In the genomic region with DNA sequence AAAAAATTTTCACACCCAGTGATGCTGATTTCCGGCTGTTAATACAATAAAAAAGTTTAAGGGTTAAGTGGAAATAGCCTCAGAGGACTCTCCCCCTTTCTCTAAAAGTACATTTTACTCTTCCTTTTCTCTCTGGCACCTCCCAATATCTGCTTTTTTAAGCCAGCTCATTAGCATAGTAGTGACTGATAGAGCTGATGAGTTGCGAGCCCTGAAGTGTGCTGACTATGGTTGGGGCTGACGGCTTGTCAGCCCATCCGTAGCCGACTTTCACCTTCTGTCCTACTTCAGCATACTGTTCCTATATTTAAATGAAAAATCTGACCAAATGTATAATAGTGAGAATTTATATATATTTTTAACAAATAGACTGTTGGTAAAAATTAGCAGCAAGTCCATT, we compare ENCODE assay signal across 1 cellular context.
TF ChIP-seq lines count a peak whose summit lies in the region.

No MANE protein-coding gene starts in this region.

TF ChIP-seq in GM12878, 131 proteins besides CTCF, POLR2A, EP300 and RAD21:
- TF ChIP-seq, protein P1, sequence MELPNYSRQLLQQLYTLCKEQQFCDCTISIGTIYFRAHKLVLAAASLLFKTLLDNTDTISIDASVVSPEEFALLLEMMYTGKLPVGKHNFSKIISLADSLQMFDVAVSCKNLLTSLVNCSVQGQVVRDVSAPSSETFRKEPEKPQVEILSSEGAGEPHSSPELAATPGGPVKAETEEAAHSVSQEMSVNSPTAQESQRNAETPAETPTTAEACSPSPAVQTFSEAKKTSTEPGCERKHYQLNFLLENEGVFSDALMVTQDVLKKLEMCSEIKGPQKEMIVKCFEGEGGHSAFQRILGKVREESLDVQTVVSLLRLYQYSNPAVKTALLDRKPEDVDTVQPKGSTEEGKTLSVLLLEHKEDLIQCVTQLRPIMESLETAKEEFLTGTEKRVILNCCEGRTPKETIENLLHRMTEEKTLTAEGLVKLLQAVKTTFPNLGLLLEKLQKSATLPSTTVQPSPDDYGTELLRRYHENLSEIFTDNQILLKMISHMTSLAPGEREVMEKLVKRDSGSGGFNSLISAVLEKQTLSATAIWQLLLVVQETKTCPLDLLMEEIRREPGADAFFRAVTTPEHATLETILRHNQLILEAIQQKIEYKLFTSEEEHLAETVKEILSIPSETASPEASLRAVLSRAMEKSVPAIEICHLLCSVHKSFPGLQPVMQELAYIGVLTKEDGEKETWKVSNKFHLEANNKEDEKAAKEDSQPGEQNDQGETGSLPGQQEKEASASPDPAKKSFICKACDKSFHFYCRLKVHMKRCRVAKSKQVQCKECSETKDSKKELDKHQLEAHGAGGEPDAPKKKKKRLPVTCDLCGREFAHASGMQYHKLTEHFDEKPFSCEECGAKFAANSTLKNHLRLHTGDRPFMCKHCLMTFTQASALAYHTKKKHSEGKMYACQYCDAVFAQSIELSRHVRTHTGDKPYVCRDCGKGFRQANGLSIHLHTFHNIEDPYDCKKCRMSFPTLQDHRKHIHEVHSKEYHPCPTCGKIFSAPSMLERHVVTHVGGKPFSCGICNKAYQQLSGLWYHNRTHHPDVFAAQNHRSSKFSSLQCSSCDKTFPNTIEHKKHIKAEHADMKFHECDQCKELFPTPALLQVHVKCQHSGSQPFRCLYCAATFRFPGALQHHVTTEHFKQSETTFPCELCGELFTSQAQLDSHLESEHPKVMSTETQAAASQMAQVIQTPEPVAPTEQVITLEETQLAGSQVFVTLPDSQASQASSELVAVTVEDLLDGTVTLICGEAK (IDR thresholded peaks at IDR 0.05; ENCODE audit: borderline replicate concordance), result no peak
- TF ChIP-seq BMI1 (IDR thresholded peaks at IDR 0.05; ENCODE audit: borderline replicate concordance) (no peak), ETV6 (conservative IDR thresholded peaks at IDR 0.05 in 1 of 2, IDR thresholded peaks at IDR 0.05 in 1 of 2; ENCODE audit: borderline replicate concordance in 1 of 2, low read depth in 1 of 2) (no peak), PAX5 (IDR thresholded peaks at IDR 0.05; ENCODE audit: borderline replicate concordance, low read depth, low read length) (no peak), GABPA (IDR thresholded peaks at IDR 0.05; ENCODE audit: low read depth) (no peak), MEF2B (IDR thresholded peaks at IDR 0.05; ENCODE audit: partially characterized antibody, poor library complexity, severe bottlenecking) (no peak), RB1 (IDR thresholded peaks at IDR 0.05; ENCODE audit: borderline replicate concordance) (no peak), NBN (IDR thresholded peaks at IDR 0.05) (no peak), NR2C2 (IDR thresholded peaks at IDR 0.05; ENCODE audit: borderline replicate concordance, control insufficient read depth, insufficient read length, low read depth) (no peak), TCF3 (IDR thresholded peaks at IDR 0.05; ENCODE audit: borderline replicate concordance, insufficient read depth, low read depth, low read length) (no peak), BACH1 (IDR thresholded peaks at IDR 0.05; ENCODE audit: borderline replicate concordance) (no peak)
- TF ChIP-seq, protein P2, sequence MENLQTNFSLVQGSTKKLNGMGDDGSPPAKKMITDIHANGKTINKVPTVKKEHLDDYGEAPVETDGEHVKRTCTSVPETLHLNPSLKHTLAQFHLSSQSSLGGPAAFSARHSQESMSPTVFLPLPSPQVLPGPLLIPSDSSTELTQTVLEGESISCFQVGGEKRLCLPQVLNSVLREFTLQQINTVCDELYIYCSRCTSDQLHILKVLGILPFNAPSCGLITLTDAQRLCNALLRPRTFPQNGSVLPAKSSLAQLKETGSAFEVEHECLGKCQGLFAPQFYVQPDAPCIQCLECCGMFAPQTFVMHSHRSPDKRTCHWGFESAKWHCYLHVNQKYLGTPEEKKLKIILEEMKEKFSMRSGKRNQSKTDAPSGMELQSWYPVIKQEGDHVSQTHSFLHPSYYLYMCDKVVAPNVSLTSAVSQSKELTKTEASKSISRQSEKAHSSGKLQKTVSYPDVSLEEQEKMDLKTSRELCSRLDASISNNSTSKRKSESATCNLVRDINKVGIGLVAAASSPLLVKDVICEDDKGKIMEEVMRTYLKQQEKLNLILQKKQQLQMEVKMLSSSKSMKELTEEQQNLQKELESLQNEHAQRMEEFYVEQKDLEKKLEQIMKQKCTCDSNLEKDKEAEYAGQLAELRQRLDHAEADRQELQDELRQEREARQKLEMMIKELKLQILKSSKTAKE (IDR thresholded peaks at IDR 0.05; ENCODE audit: low read depth, poor library complexity, severe bottlenecking), result no peak
